In genomic region chr11:125319649-125320048, GRCh38 we compare ENCODE assay signal across 27 cellular contexts.
"Had no signal": no experiment of that assay in that cellular context is flagged by ENCODE, and none has a peak within 500 bp of the region (broad histone marks: within the 10 kb centered on the region; RNA-seq: fewer than 3 reads in every experiment).

No MANE protein-coding gene starts in this region.

- FAIRE-seq: urothelium cell line had no signal

- ATAC-seq: stimulated activated effector memory CD8-positive, alpha-beta T cell treated with anti-CD3 and anti-CD28 coated beads, Interleukin-12 subunit alpha, Interleukin-12 subunit beta, amount 100 ng/mL, for 72 hours; stimulated activated memory B cell treated with anti-CD40 and anti-IgM and Interleukin-4, amounts not matched to agents 10 μg/mL and 1 μg/mL and 100 μg/mL, for 72 hours; stimulated activated naive B cell treated with anti-CD40 and anti-IgM and Interleukin-4, amounts not matched to agents 10 μg/mL and 1 μg/mL and 100 μg/mL, for 72 hours; stimulated activated naive CD8-positive, alpha-beta T cell treated with anti-CD3 and anti-CD28 coated beads, Interleukin-15, amount 100 ng/mL, for 72 hours; stimulated activated naive CD8-positive, alpha-beta T cell treated with anti-CD3 and anti-CD28 coated beads, Interleukin-15, Interleukin-2, amounts not matched to agents 100 U/mL and 50 U/mL, for 24 hours; upper lobe of right lung had no signal

- H3K36me3 ChIP-seq: stomach, suprapubic skin, thoracic aorta, thyroid gland, tibial artery, tibial nerve, transverse colon, upper lobe of left lung, upper lobe of right lung, uterus, vagina had no signal

- DNase-seq: stimulated activated CD4-positive, alpha-beta T cell treated with anti-CD3 and anti-CD28 coated beads, Interleukin-2, amount 100 ng/mL, for 48 hours; stimulated activated CD4-positive, alpha-beta T cell treated with anti-CD3 and anti-CD28 coated beads, Interleukin-4, amount 100 ng/mL, for 1 hour; stimulated activated CD4-positive, alpha-beta T cell treated with anti-CD3 and anti-CD28 coated beads, Interleukin-4, amount 100 ng/mL, for 24 hours; stimulated activated CD4-positive, alpha-beta T cell treated with anti-CD3 and anti-CD28 coated beads, Interleukin-4, amount 100 ng/mL, for 4 hours; stimulated activated CD8-positive, alpha-beta memory T cell treated with anti-CD3 and anti-CD28 coated beads, Interleukin-4, amount 100 ng/mL, for 48 hours; stimulated activated naive B cell treated with anti-CD40 and anti-IgM and Interleukin-4, amounts not matched to agents 10 μg/mL and 1 μg/mL and 100 μg/mL, for 72 hours; stimulated activated naive CD4-positive, alpha-beta T cell; stimulated activated naive CD4-positive, alpha-beta T cell treated with Interleukin-2 at 50 U/mL for 16 hours; stimulated activated naive CD8-positive, alpha-beta T cell treated with anti-CD3 and anti-CD28 coated beads, Interleukin-15, amount 100 ng/mL, for 72 hours; stimulated activated naive CD8-positive, alpha-beta T cell treated with anti-CD3 and anti-CD28 coated beads, Interleukin-15, Interleukin-2, amounts not matched to agents 100 U/mL and 50 U/mL, for 24 hours; stomach; substantia nigra; testis; thyroid gland; tibial artery; transverse colon; trophoblast cell; upper lobe of left lung; upper lobe of right lung; uterus had no signal

- H3K27ac ChIP-seq: stomach, suprapubic skin, testis, thoracic aorta, thyroid gland, tibial artery, tibial nerve, transverse colon, upper lobe of left lung, upper lobe of right lung, uterus, vagina had no signal

- H3K4me3 ChIP-seq: stomach, suprapubic skin, testis, thoracic aorta, thyroid gland, tibial artery, tibial nerve, transverse colon, upper lobe of left lung, upper lobe of right lung, uterus, vagina had no signal

- H3K4me1 ChIP-seq: suprapubic skin, upper lobe of left lung, upper lobe of right lung had no signal

- H3K27me3 ChIP-seq: stomach, suprapubic skin, testis, thyroid gland, tibial artery, tibial nerve, transverse colon, upper lobe of left lung, upper lobe of right lung, uterus, vagina had no signal

- H3K9me3 ChIP-seq: stomach, suprapubic skin, testis, thoracic aorta, thyroid gland, tibial artery, tibial nerve, transverse colon, upper lobe of left lung, upper lobe of right lung, uterus, vagina had no signal
